40 cellular contexts compared by ENCODE assay signal in genomic region chr15:74836846-74837245, GRCh38. TPM values are rescaled to one million over a fixed set of nuclear protein-coding genes. Genes with fewer than 3 reads are reported as not detected.
"Had no signal": no experiment of that assay in that cellular context is flagged by ENCODE, and none has a peak within 500 bp of the region (broad histone marks: within the 10 kb centered on the region; RNA-seq: fewer than 3 reads in every experiment).

No MANE protein-coding gene starts in this region.

- H3K27ac ChIP-seq: ascending aorta, cardiac muscle cell, VCaP had no signal

- H3K9me3 ChIP-seq: ascending aorta had no signal

- ATAC-seq: activated naive CD8-positive, alpha-beta T cell treated with anti-CD3 and anti-CD28 coated beads, Interleukin-2, amount 50 U/mL, for 24 hours; activated T-cell treated with anti-CD3 and anti-CD28 coated beads, Interleukin-2, amount 50 U/mL, for 4 hours; activated T-cell treated with anti-CD3 and anti-CD28 coated beads, Interleukin-2, amount 50 U/mL, for 72 hours; activated T-helper 17 cell treated with anti-CD3 and anti-CD28 coated beads, Interleukin-2, amount 50 U/mL, for 72 hours had no signal

- H3K27me3 ChIP-seq: ascending aorta, cardiac muscle cell had no signal

- H3K27ac Mint-ChIP-seq: activated B cell treated with CpG ODN at 0.5 μM for 24 hours; activated CD4-positive, alpha-beta memory T cell treated with anti-CD3 and anti-CD28 coated beads for 36 hours; activated CD4-positive, alpha-beta T cell treated with anti-CD3 and anti-CD28 coated beads, Interleukin-2, amount 10 ng/mL, durations not matched to agents 24 days and 14 days; activated CD8-positive, alpha-beta T cell treated with anti-CD3 and anti-CD28 coated beads for 36 hours; activated naive CD4-positive, alpha-beta T cell treated with anti-CD3 and anti-CD28 coated beads for 36 hours; activated naive CD4-positive, alpha-beta T cell treated with anti-CD3 and anti-CD28 coated beads, Interleukin-2, amount 50 U/mL, for 24 hours; activated naive CD8-positive, alpha-beta T cell; activated naive CD8-positive, alpha-beta T cell treated with anti-CD3 and anti-CD28 coated beads, Interleukin-2, amount 10 ng/mL, durations not matched to agents 7 days and 5 days; activated naive CD8-positive, alpha-beta T cell treated with anti-CD3 and anti-CD28 coated beads, Interleukin-2, amount 50 U/mL, for 24 hours; activated T-cell treated with anti-CD3 and anti-CD28 coated beads, Interleukin-2, amount 50 U/mL, for 72 hours; activated T-helper 1 cell treated with anti-CD3 and anti-CD28 coated beads, Interleukin-12 subunit alpha, Interleukin-12 subunit beta, Interleukin-2, Interleukin-4 antibody, amounts not matched to agents 30 ng/mL and 10 ng/mL and 1 ng/mL, durations not matched to agents 14 hours and 24 hours and 36 hours; T-helper 1 cell treated with Interleukin-12 subunit alpha and Interleukin-12 subunit beta and Interleukin-4 antibody, amounts not matched to agents 30 μg/mL and 1 μg/mL, for 36 hours; T-helper 2 cell treated with Interferon-gamma antibody and Interleukin-4, amounts not matched to agents 5 μg/mL and 100 μg/mL, for 36 hours had no signal

- H3K4me3 Mint-ChIP-seq: activated B cell treated with CpG ODN at 0.5 μM for 24 hours; activated CD4-positive, alpha-beta memory T cell treated with anti-CD3 and anti-CD28 coated beads for 36 hours; activated CD4-positive, alpha-beta T cell treated with anti-CD3 and anti-CD28 coated beads, Interleukin-2, amount 10 ng/mL, durations not matched to agents 24 days and 14 days; activated CD8-positive, alpha-beta T cell treated with anti-CD3 and anti-CD28 coated beads for 36 hours; activated naive CD4-positive, alpha-beta T cell treated with anti-CD3 and anti-CD28 coated beads for 36 hours; activated naive CD4-positive, alpha-beta T cell treated with anti-CD3 and anti-CD28 coated beads, Interleukin-2, amount 50 U/mL, for 24 hours; activated naive CD8-positive, alpha-beta T cell; activated naive CD8-positive, alpha-beta T cell treated with anti-CD3 and anti-CD28 coated beads, Interleukin-2, amount 10 ng/mL, durations not matched to agents 7 days and 5 days; activated naive CD8-positive, alpha-beta T cell treated with anti-CD3 and anti-CD28 coated beads, Interleukin-2, amount 50 U/mL, for 24 hours; activated T-cell treated with anti-CD3 and anti-CD28 coated beads, Interleukin-2, amount 50 U/mL, for 4 hours; activated T-cell treated with anti-CD3 and anti-CD28 coated beads, Interleukin-2, amount 50 U/mL, for 72 hours; activated T-helper 1 cell treated with anti-CD3 and anti-CD28 coated beads, Interleukin-12 subunit alpha, Interleukin-12 subunit beta, Interleukin-2, Interleukin-4 antibody, amounts not matched to agents 30 ng/mL and 10 ng/mL and 1 ng/mL, durations not matched to agents 14 hours and 24 hours and 36 hours; activated T-helper 17 cell treated with anti-CD3 and anti-CD28 coated beads, Interleukin-2, amount 50 U/mL, for 72 hours; brain; central memory CD8-positive, alpha-beta T cell; T-helper 1 cell treated with Interleukin-12 subunit alpha and Interleukin-12 subunit beta and Interleukin-4 antibody, amounts not matched to agents 30 μg/mL and 1 μg/mL, for 36 hours; T-helper 2 cell treated with Interferon-gamma antibody and Interleukin-4, amounts not matched to agents 5 μg/mL and 100 μg/mL, for 36 hours had no signal

- H3K36me3 ChIP-seq: cardiac muscle cell had no signal

- H3K27me3 Mint-ChIP-seq: activated B cell treated with CpG ODN at 0.5 μM for 24 hours; activated CD4-positive, alpha-beta memory T cell treated with anti-CD3 and anti-CD28 coated beads for 36 hours; activated CD4-positive, alpha-beta T cell treated with anti-CD3 and anti-CD28 coated beads, Interleukin-2, amount 10 ng/mL, durations not matched to agents 24 days and 14 days; activated CD8-positive, alpha-beta T cell treated with anti-CD3 and anti-CD28 coated beads for 36 hours; activated naive CD4-positive, alpha-beta T cell treated with anti-CD3 and anti-CD28 coated beads, Interleukin-2, amount 50 U/mL, for 24 hours; activated naive CD8-positive, alpha-beta T cell; activated naive CD8-positive, alpha-beta T cell treated with anti-CD3 and anti-CD28 coated beads, Interleukin-2, amount 10 ng/mL, durations not matched to agents 7 days and 5 days; activated naive CD8-positive, alpha-beta T cell treated with anti-CD3 and anti-CD28 coated beads, Interleukin-2, amount 50 U/mL, for 24 hours; activated T-helper 17 cell treated with anti-CD3 and anti-CD28 coated beads, Interleukin-2, amount 50 U/mL, for 72 hours; central memory CD8-positive, alpha-beta T cell had no signal

- FAIRE-seq: bronchial epithelial cell, TTC549 had no signal

- H3K36me3 Mint-ChIP-seq: activated naive CD4-positive, alpha-beta T cell treated with anti-CD3 and anti-CD28 coated beads, Interleukin-2, amount 50 U/mL, for 24 hours; activated naive CD8-positive, alpha-beta T cell treated with anti-CD3 and anti-CD28 coated beads, Interleukin-2, amount 10 ng/mL, durations not matched to agents 7 days and 5 days had no signal

- DNase-seq: activated B cell treated with CpG ODN at 0.5 μM for 24 hours; activated CD4-positive, alpha-beta memory T cell treated with anti-CD3 and anti-CD28 coated beads for 36 hours; activated CD4-positive, alpha-beta T cell treated with anti-CD3 and anti-CD28 coated beads for 4 hours; activated CD4-positive, alpha-beta T cell treated with anti-CD3 and anti-CD28 coated beads, Interleukin-2, amount 10 ng/mL, durations not matched to agents 24 days and 14 days; activated CD4-positive, alpha-beta T cell treated with anti-CD3 and anti-CD28 coated beads, Interleukin-2, amount 50 U/mL, for 1 hour; activated CD4-positive, alpha-beta T cell treated with anti-CD3 and anti-CD28 coated beads, Interleukin-2, amount 50 U/mL, for 4 hours; activated CD4-positive, CD25-positive, alpha-beta regulatory T cell treated with anti-CD3 and anti-CD28 coated beads, Interleukin-2, amount 50 U/mL, for 72 hours; activated CD8-positive, alpha-beta memory T cell treated with anti-CD3 and anti-CD28 coated beads, Interleukin-2, amount 50 U/mL, for 4 hours; activated effector memory CD4-positive, alpha-beta T cell treated with anti-CD3 and anti-CD28 coated beads, Interleukin-2, amount 50 U/mL, for 16 hours; activated gamma-delta T cell treated with Interleukin-2 at 50 U/mL for 16 hours; activated naive CD4-positive, alpha-beta T cell; activated naive CD4-positive, alpha-beta T cell treated with anti-CD3 and anti-CD28 coated beads for 36 hours; activated naive CD8-positive, alpha-beta T cell treated with anti-CD3 and anti-CD28 coated beads, Interleukin-2, amount 10 ng/mL, durations not matched to agents 7 days and 5 days; activated naive CD8-positive, alpha-beta T cell treated with anti-CD3 and anti-CD28 coated beads, Interleukin-2, amount 50 U/mL, for 24 hours; activated T-cell treated with anti-CD3 and anti-CD28 coated beads for 4 hours; activated T-cell treated with anti-CD3 and anti-CD28 coated beads, Interleukin-2, amount 50 U/mL, for 1 hour; activated T-cell treated with anti-CD3 and anti-CD28 coated beads, Interleukin-2, amount 50 U/mL, for 4 hours; activated T-cell treated with anti-CD3 and anti-CD28 coated beads, Interleukin-2, amount 50 U/mL, for 72 hours; amygdala; anterior cingulate cortex; caudate nucleus; cerebellar nuclear complex; T-helper 1 cell; T-helper 2 cell; T-helper 9 cell had no signal

- H3K4me3 ChIP-seq: ascending aorta, cardiac muscle cell had no signal

- H3K9me3 Mint-ChIP-seq: activated B cell treated with CpG ODN at 0.5 μM for 24 hours; activated CD4-positive, alpha-beta memory T cell treated with anti-CD3 and anti-CD28 coated beads for 36 hours; activated CD4-positive, alpha-beta T cell treated with anti-CD3 and anti-CD28 coated beads, Interleukin-2, amount 10 ng/mL, durations not matched to agents 24 days and 14 days; activated CD8-positive, alpha-beta T cell treated with anti-CD3 and anti-CD28 coated beads for 36 hours; activated naive CD4-positive, alpha-beta T cell treated with anti-CD3 and anti-CD28 coated beads for 36 hours; activated naive CD4-positive, alpha-beta T cell treated with anti-CD3 and anti-CD28 coated beads, Interleukin-2, amount 50 U/mL, for 24 hours; activated naive CD8-positive, alpha-beta T cell treated with anti-CD3 and anti-CD28 coated beads, Interleukin-2, amount 10 ng/mL, durations not matched to agents 7 days and 5 days; activated naive CD8-positive, alpha-beta T cell treated with anti-CD3 and anti-CD28 coated beads, Interleukin-2, amount 50 U/mL, for 24 hours; activated T-cell treated with anti-CD3 and anti-CD28 coated beads, Interleukin-2, amount 50 U/mL, for 4 hours; activated T-cell treated with anti-CD3 and anti-CD28 coated beads, Interleukin-2, amount 50 U/mL, for 72 hours; activated T-helper 1 cell treated with anti-CD3 and anti-CD28 coated beads, Interleukin-12 subunit alpha, Interleukin-12 subunit beta, Interleukin-2, Interleukin-4 antibody, amounts not matched to agents 30 ng/mL and 10 ng/mL and 1 ng/mL, durations not matched to agents 14 hours and 24 hours and 36 hours; activated T-helper 17 cell treated with anti-CD3 and anti-CD28 coated beads, Interleukin-2, amount 50 U/mL, for 72 hours; brain; central memory CD8-positive, alpha-beta T cell; T-helper 1 cell treated with Interleukin-12 subunit alpha and Interleukin-12 subunit beta and Interleukin-4 antibody, amounts not matched to agents 30 μg/mL and 1 μg/mL, for 36 hours; T-helper 2 cell treated with Interferon-gamma antibody and Interleukin-4, amounts not matched to agents 5 μg/mL and 100 μg/mL, for 36 hours had no signal

RNA-seq across cellular contexts. Expression of gene CPLX3, which starts 10.4 kb away (rescaled TPM):
- total RNA-seq: activated CD4-positive, alpha-beta memory T cell treated with anti-CD3 and anti-CD28 coated beads for 36 hours; activated CD8-positive, alpha-beta memory T cell treated with anti-CD3 and anti-CD28 coated beads for 36 hours; activated naive CD4-positive, alpha-beta T cell treated with anti-CD3 and anti-CD28 coated beads for 36 hours; ascending aorta; bronchial epithelial cell; cardiac muscle cell had no signal

RNA-seq across cellular contexts. Expression of gene LMAN1L, which starts 24.2 kb away (rescaled TPM):
- total RNA-seq: activated CD4-positive, alpha-beta memory T cell treated with anti-CD3 and anti-CD28 coated beads for 36 hours; activated naive CD4-positive, alpha-beta T cell treated with anti-CD3 and anti-CD28 coated beads for 36 hours; ascending aorta; cardiac muscle cell had no signal
